2 cellular contexts compared by ENCODE assay signal in genomic region chr5:98965226-98965625, GRCh38.
TF ChIP-seq lines count a peak whose summit lies in the region.

No MANE protein-coding gene starts in this region.

TF ChIP-seq in H1, 55 proteins besides CTCF, POLR2A, EP300 and RAD21:
- TF ChIP-seq BACH1 (IDR thresholded peaks at IDR 0.05; ENCODE audit: low read length): no peak
- no peak for TF ChIP-seq SP4 (IDR thresholded peaks at IDR 0.05; ENCODE audit: low read length)
- no peak for TF ChIP-seq CREB1 (IDR thresholded peaks at IDR 0.05)
- TF ChIP-seq, protein P1, sequence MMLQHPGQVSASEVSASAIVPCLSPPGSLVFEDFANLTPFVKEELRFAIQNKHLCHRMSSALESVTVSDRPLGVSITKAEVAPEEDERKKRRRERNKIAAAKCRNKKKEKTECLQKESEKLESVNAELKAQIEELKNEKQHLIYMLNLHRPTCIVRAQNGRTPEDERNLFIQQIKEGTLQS (IDR thresholded peaks at IDR 0.05; ENCODE audit: insufficient read depth, low read depth, low read length): no peak
- no peak for TF ChIP-seq KDM4A (IDR thresholded peaks at IDR 0.05; ENCODE audit: low read depth, low read length, severe bottlenecking)
- TF ChIP-seq CBX5 (IDR thresholded peaks at IDR 0.05; ENCODE audit: low read depth, low read length): no peak
- no peak for TF ChIP-seq TCF12 (IDR thresholded peaks at IDR 0.05; ENCODE audit: low read depth, low read length)
- no peak for TF ChIP-seq GABPA (IDR thresholded peaks at IDR 0.05; ENCODE audit: borderline replicate concordance, insufficient read depth, low read length)
- no peak for TF ChIP-seq PHF8 (conservative IDR thresholded peaks at IDR 0.05; ENCODE audit: low read depth, low read length)
- no peak for TF ChIP-seq SUZ12 (IDR thresholded peaks at IDR 0.05; ENCODE audit: low read length)
- TF ChIP-seq BRCA1 (IDR thresholded peaks at IDR 0.05; ENCODE audit: low read depth, low read length): no peak
- no peak for TF ChIP-seq MAFK (IDR thresholded peaks at IDR 0.05; ENCODE audit: low read depth, low read length)
- no peak for TF ChIP-seq GTF2F1 (IDR thresholded peaks at IDR 0.05; ENCODE audit: borderline replicate concordance, low read depth, low read length)

TF ChIP-seq in HepG2, 621 proteins besides CTCF, POLR2A, EP300 and RAD21:
- TF ChIP-seq ZNF34 (CRISPR knock-in tag; IDR thresholded peaks at IDR 0.05; ENCODE audit: borderline replicate concordance) (no peak), ZNF264 (CRISPR knock-in tag; IDR thresholded peaks at IDR 0.05) (no peak), ZNF713 (CRISPR knock-in tag; IDR thresholded peaks at IDR 0.05) (no peak), PRPF4 (IDR thresholded peaks at IDR 0.05; ENCODE audit: low read depth, low read length, poor library complexity, severe bottlenecking) (no peak), STAG1 (CRISPR knock-in tag; IDR thresholded peaks at IDR 0.05) (no peak), PHF21A (CRISPR knock-in tag; IDR thresholded peaks at IDR 0.05) (no peak), ZNF225 (CRISPR knock-in tag; IDR thresholded peaks at IDR 0.05) (no peak), ELF1 (CRISPR knock-in tag; IDR thresholded peaks at IDR 0.05) (no peak), ZNF776 (CRISPR knock-in tag; IDR thresholded peaks at IDR 0.05) (no peak), ATF5 (CRISPR knock-in tag; IDR thresholded peaks at IDR 0.05; ENCODE audit: low read depth) (no peak), BRCA1 (CRISPR knock-in tag; IDR thresholded peaks at IDR 0.05) (no peak), ZNF597 (CRISPR knock-in tag; IDR thresholded peaks at IDR 0.05) (no peak), JUND (CRISPR knock-in tag; IDR thresholded peaks at IDR 0.05) (no peak), ATF1 (CRISPR knock-in tag; IDR thresholded peaks at IDR 0.05) (no peak), RARA (CRISPR knock-in tag; IDR thresholded peaks at IDR 0.05) (no peak), CEBPB (IDR thresholded peaks at IDR 0.05; ENCODE audit: borderline replicate concordance, low read depth, low read length) (no peak), ZFP36L2 (CRISPR knock-in tag; IDR thresholded peaks at IDR 0.05) (no peak), ZNF839 (CRISPR knock-in tag; IDR thresholded peaks at IDR 0.05; ENCODE audit: borderline replicate concordance) (no peak), ZNF18 (CRISPR knock-in tag; IDR thresholded peaks at IDR 0.05; ENCODE audit: insufficient replicate concordance) (no peak)
- TF ChIP-seq, protein P2, sequence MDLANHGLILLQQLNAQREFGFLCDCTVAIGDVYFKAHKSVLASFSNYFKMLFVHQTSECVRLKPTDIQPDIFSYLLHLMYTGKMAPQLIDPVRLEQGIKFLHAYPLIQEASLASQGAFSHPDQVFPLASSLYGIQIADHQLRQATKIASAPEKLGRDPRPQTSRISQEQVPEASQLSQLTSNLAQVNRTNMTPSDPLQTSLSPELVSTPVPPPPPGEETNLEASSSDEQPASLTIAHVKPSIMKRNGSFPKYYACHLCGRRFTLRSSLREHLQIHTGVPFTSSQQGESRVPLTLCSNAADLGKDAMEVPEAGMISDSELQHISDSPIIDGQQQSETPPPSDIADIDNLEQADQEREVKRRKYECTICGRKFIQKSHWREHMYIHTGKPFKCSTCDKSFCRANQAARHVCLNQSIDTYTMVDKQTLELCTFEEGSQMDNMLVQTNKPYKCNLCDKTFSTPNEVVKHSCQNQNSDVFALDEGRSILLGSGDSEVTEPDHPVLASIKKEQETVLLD (CRISPR knock-in tag; IDR thresholded peaks at IDR 0.05; ENCODE audit: low read depth): no peak
